ENCODE assay signal across 25 cellular contexts in genomic region chr2:220509921-220510320, GRCh38.
DNase-seq lines count a peak whose midpoint lies in the region; ATAC-seq lines count a peak whose summit lies in the region.
"Had no signal": no experiment of that assay in that cellular context is flagged by ENCODE, and none has a peak within 500 bp of the region (broad histone marks: within the 10 kb centered on the region; RNA-seq: fewer than 3 reads in every experiment).

No MANE protein-coding gene starts in this region.

- DNase-seq in NCI-H1417 (lab: John Stamatoyannopoulos, UW) (peak; percentile 9 to 76 (median 21)), NCI-H1417 treated with DMSO at 0.1 percent for 48 hours (lab: John Stamatoyannopoulos, UW) (no peak), M059J (ENCODE audit: low read depth) (peak; percentile 15), NCI-H524 (lab: John Stamatoyannopoulos, UW) (peak; percentile 71 to 94), mesenchymal stem cell (no peak), MG63 (no peak), CD1c-positive myeloid dendritic cell (ENCODE audit: extremely low spot score) (no peak)
- DNase-seq: 8988T; activated CD8-positive, alpha-beta T cell treated with anti-CD3 and anti-CD28 coated beads, Interleukin-2, amount 10 ng/mL, durations not matched to agents 7 days and 5 days; activated gamma-delta T cell; colonic mucosa; endodermal cell; esophagus squamous epithelium; gastrocnemius medialis; H9; hippocampal formation; RPMI8226; stimulated activated CD4-positive, alpha-beta T cell treated with anti-CD3 and anti-CD28 coated beads, Interleukin-1b, Interleukin-23, amount 100 ng/mL, for 48 hours; substantia nigra; T-helper 9 cell; upper lobe of right lung had no signal

- ATAC-seq in HG03025 (IDR thresholded peaks at IDR 0.05; ENCODE audit: low FRiP score, unreplicated experiment): no peak
- ATAC-seq: activated CD8-positive, alpha-beta T cell treated with anti-CD3 and anti-CD28 coated beads, Interleukin-2, amount 10 ng/mL, durations not matched to agents 7 days and 5 days; gastrocnemius medialis; upper lobe of right lung had no signal

- H3K18ac ChIP-seq in mesenchymal stem cell (ENCODE audit: low read depth in 1 of 2, low read length in 2 of 2): no peak overlapping the region

- H2AFZ ChIP-seq in mesenchymal stem cell (ENCODE audit: low read depth, low read length): no peak overlapping the region

- no peak overlapping the region for H3K4ac ChIP-seq in mesenchymal stem cell (ENCODE audit: low read depth in 1 of 2, low read length in 2 of 2)

- no peak overlapping the region for H2BK5ac ChIP-seq in mesenchymal stem cell (ENCODE audit: low read depth, low read length, poor library complexity, severe bottlenecking)

- no peak overlapping the region for H3K4me2 ChIP-seq in mesenchymal stem cell (ENCODE audit: low read length, poor library complexity, severe bottlenecking)
- H3K4me2 ChIP-seq: KMS-11 had no signal

- H2BK12ac ChIP-seq in mesenchymal stem cell (ENCODE audit: low read length in 2 of 2): no peak overlapping the region

- H4K8ac ChIP-seq in mesenchymal stem cell (ENCODE audit: low read length): no peak overlapping the region

- no peak overlapping the region for H4K91ac ChIP-seq in mesenchymal stem cell (ENCODE audit: low read length)

- peaks cover 9% of the 10 kb centered on the region for H3K4me1 ChIP-seq in mesenchymal stem cell (ENCODE audit: control insufficient read depth, insufficient read depth, low read depth, low read length)
- H3K4me1 ChIP-seq: breast epithelium, colonic mucosa, gastrocnemius medialis, prostate gland, upper lobe of right lung had no signal

- H3K27ac ChIP-seq in mesenchymal stem cell (ENCODE audit: low read length, poor library complexity, severe bottlenecking): no peak overlapping the region
- H3K27ac ChIP-seq: breast epithelium, colonic mucosa, esophagus squamous epithelium, gastrocnemius medialis, KMS-11, prostate gland, upper lobe of right lung had no signal

- H3K27me3 ChIP-seq in mesenchymal stem cell (ENCODE audit: control insufficient read depth in 1 of 2, insufficient read depth in 1 of 2, low read length in 2 of 2) (no peaks in the 10 kb centered on the region), MG63 (no peaks in the 10 kb centered on the region)
- H3K27me3 ChIP-seq: breast epithelium, colonic mucosa, esophagus squamous epithelium, gastrocnemius medialis, upper lobe of right lung had no signal

- no peak overlapping the region for H3K23ac ChIP-seq in mesenchymal stem cell (ENCODE audit: low read length in 2 of 2)

- H2BK120ac ChIP-seq in mesenchymal stem cell (ENCODE audit: low read depth, low read length): no peak overlapping the region

- no peak overlapping the region for H2BK15ac ChIP-seq in mesenchymal stem cell (ENCODE audit: low read depth, poor library complexity, severe bottlenecking)

- H3K36me3 ChIP-seq in mesenchymal stem cell (ENCODE audit: control insufficient read depth in 1 of 2, insufficient read depth in 2 of 2, low read depth in 1 of 2, low read length in 2 of 2) (no peaks in the 10 kb centered on the region), MG63 (no peaks in the 10 kb centered on the region)
- H3K36me3 ChIP-seq: breast epithelium, colonic mucosa, esophagus squamous epithelium, gastrocnemius medialis, prostate gland, upper lobe of right lung had no signal

- H3K79me1 ChIP-seq in mesenchymal stem cell (replicated peaks; ENCODE audit: low read length, poor library complexity, severe bottlenecking): no peaks in the 10 kb centered on the region

- no peak overlapping the region for H3K9ac ChIP-seq in mesenchymal stem cell (ENCODE audit: low read length)
- H3K9ac ChIP-seq: KMS-11 had no signal

- H3K4me3 ChIP-seq in mesenchymal stem cell (ENCODE audit: insufficient read depth in 1 of 2, low read depth in 1 of 2, low read length in 2 of 2) (no peak overlapping the region), MG63 (no peak overlapping the region)
- H3K4me3 ChIP-seq: breast epithelium, colonic mucosa, esophagus squamous epithelium, gastrocnemius medialis, prostate gland, upper lobe of right lung had no signal

- WGBS in mesenchymal stem cell: 92% methylated on average over 4 of the region's 4 CpGs

- H3K14ac ChIP-seq in mesenchymal stem cell (ENCODE audit: low read length in 2 of 2): no peak overlapping the region

- H3K9me3 ChIP-seq in mesenchymal stem cell (ENCODE audit: control insufficient read depth, low read length) (no peaks in the 10 kb centered on the region), MG63 (no peaks in the 10 kb centered on the region)
- H3K9me3 ChIP-seq: breast epithelium, colonic mucosa, esophagus squamous epithelium, gastrocnemius medialis, prostate gland, upper lobe of right lung had no signal

- peak overlapping the region; percentile 8 for H2AK5ac ChIP-seq in mesenchymal stem cell (ENCODE audit: low read length, severe bottlenecking)

Comparison
In these comparisons a context has a peak if more than half of its experiments do, and no peak if none do; other contexts are left out.
1. DNase-seq: peak in NCI-H1417 (3 of 3), M059J (single experiment) and NCI-H524 (2 of 2); none in NCI-H1417 treated with DMSO at 0.1 percent for 48 hours (single experiment), mesenchymal stem cell (single experiment), MG63 (single experiment) and CD1c-positive myeloid dendritic cell (single experiment).